11 cellular contexts compared by ENCODE assay signal in genomic region chr15:32659340-32659831, GRCh38. TPM values are rescaled to one million over a fixed set of nuclear protein-coding genes. Genes with fewer than 3 reads are reported as not detected.
DNase-seq lines count a peak whose midpoint lies in the region; ATAC-seq, FAIRE-seq and TF ChIP-seq lines count a peak whose summit lies in the region.
"Had no signal": no experiment of that assay in that cellular context is flagged by ENCODE, and none has a peak within 500 bp of the region (broad histone marks: within the 10 kb centered on the region; RNA-seq: fewer than 3 reads in every experiment).

No MANE protein-coding gene starts in this region.

- no peak overlapping the region for H3K4me2 ChIP-seq in HCT116 (ENCODE audit: low read length)

- no peaks in the 10 kb centered on the region for H3K9me2 ChIP-seq in HCT116 (ENCODE audit: insufficient read depth)

- H3K4me3 ChIP-seq in HCT116 (replicated peaks in 1 of 2; ENCODE audit: low read depth in 1 of 2, low read length in 2 of 2) (no peak overlapping the region), fibroblast of the aortic adventitia (ENCODE audit: low read depth, low read length) (no peak overlapping the region)
- H3K4me3 ChIP-seq: SJCRH30 had no signal

- TF ChIP-seq CTCF in HCT116 (IDR thresholded peaks at IDR 0.05 in 2 of 3, conservative IDR thresholded peaks at IDR 0.05 in 1 of 3; ENCODE audit: borderline replicate concordance in 1 of 3, insufficient read depth in 1 of 3, low read depth in 2 of 3, low read length in 2 of 3): no peak
- TF ChIP-seq CTCF in fibroblast of the aortic adventitia (IDR thresholded peaks at IDR 0.05; ENCODE audit: insufficient read depth, low read length): peak; percentile 26
- no peak for TF ChIP-seq CTCF in GM10248 (IDR thresholded peaks at IDR 0.05; ENCODE audit: control extremely low read depth, extremely low read depth, low read depth, missing control alignments)

- no peak for TF ChIP-seq RAD21 in HCT116 (IDR thresholded peaks at IDR 0.05; ENCODE audit: low read depth)

- no peaks in the 10 kb centered on the region for H3K9me3 ChIP-seq in HCT116 (ENCODE audit: control insufficient read depth in 1 of 2, insufficient read depth in 1 of 2, low read depth in 1 of 2, low read length in 2 of 2)
- H3K9me3 ChIP-seq: SJCRH30 had no signal

- H4K20me1 ChIP-seq in HCT116 (ENCODE audit: insufficient read depth): no peaks in the 10 kb centered on the region

- RAD21 ChIA-PET in HCT116 (lab: Charles Lee; ENCODE audit: low non-redundant PET in 1 of 2, low total read pairs in 2 of 2, uncharacterized antibody in 2 of 2, unreplicated experiment in 2 of 2): no interaction called here

- H3K4me1 ChIP-seq in HCT116 (ENCODE audit: control insufficient read depth in 1 of 2, insufficient read depth in 2 of 2, low read length in 2 of 2): no peaks in the 10 kb centered on the region

- intact Hi-C loops in HCT116 (cut with micrococcal nuclease): no loop called here

- peaks cover 0 to 6% of the 10 kb centered on the region in 2 experiments; a peak in 2 of 4 replicates for H3K36me3 ChIP-seq in HCT116 (ENCODE audit: control insufficient read depth in 1 of 2, insufficient read depth in 2 of 2, low read length in 2 of 2)
- H3K36me3 ChIP-seq: SJCRH30 had no signal

- H3K9ac ChIP-seq in HCT116 (ENCODE audit: low read length): no peak overlapping the region

- H3K79me2 ChIP-seq in HCT116 (ENCODE audit: insufficient read depth, low read length): no peaks in the 10 kb centered on the region

- no peak overlapping the region for H2AFZ ChIP-seq in HCT116 (ENCODE audit: low read depth, low read length, poor library complexity, severe bottlenecking)

- peak; percentile 24; the same call in 1 of the 2 replicates for ATAC-seq in HCT116

- no peaks in the 10 kb centered on the region for H3K27me3 ChIP-seq in HCT116 (ENCODE audit: insufficient read depth, low read length)
- H3K27me3 ChIP-seq: SJCRH30 had no signal

- CTCF ChIA-PET in HCT116 (lab: Charles Lee): interaction anchor here (1.4 to 3.6 kb wide), 3 partner anchors 8 to 334 kb away, joined by 3 to 15 read pairs (median 4); no protein-coding TSS in a partner anchor
- CTCF ChIA-PET in GM10248 (lab: Yijun Ruan, JAX): interaction anchor here (1.1 to 9.2 kb wide), 5 partner anchors 10 to 1041 kb away, joined by 3 to 95 read pairs (median 17); no protein-coding TSS in a partner anchor

- POLR2A ChIA-PET in HCT116 (lab: Charles Lee): no interaction called here
- POLR2A ChIA-PET in GM10248 (lab: Yijun Ruan, JAX): no interaction called here

- 0 out of 2 replicates have a peak overlapping the region, but pooled peaks have one; percentile 2 for H3K27ac ChIP-seq in HCT116 (ENCODE audit: low read depth, low read length)
- H3K27ac ChIP-seq: SJCRH30 had no signal

- no peak for TF ChIP-seq POLR2A in HCT116 (IDR thresholded peaks at IDR 0.05; ENCODE audit: borderline replicate concordance, extremely low read depth, insufficient read depth, insufficient read length)

- no TSS peak for BruUV-seq in HCT116 (replicated peaks; lab: Mats Ljungman, UMichigan)

- FAIRE-seq in RCC 7860 (lab: Jason Lieb, UNC): peak; percentile 70

- DNase-seq in HCT116 (ENCODE audit: low read depth, low spot score): no peak
- DNase-seq in RCC 7860 (ENCODE audit: low spot score): peak; percentile 91
- DNase-seq in fibroblast of the aortic adventitia (ENCODE audit: low read depth): peak; percentile 78
- peak; percentile 62 for DNase-seq in smooth muscle cell of the brain vasculature (ENCODE audit: low read depth, low spot score)
- no peak for DNase-seq in putamen (ENCODE audit: low spot score)
- no peak for DNase-seq in NCI-H1694 treated with DMSO at 0.1 percent for 48 hours (lab: John Stamatoyannopoulos, UW)
- DNase-seq in activated CD4-positive, CD25-positive, alpha-beta regulatory T cell (lab: John Stamatoyannopoulos, UW): no peak
- no peak for DNase-seq in GM10248 (ENCODE audit: extremely low spot score)
- DNase-seq: activated CD8-positive, alpha-beta memory T cell treated with anti-CD3 and anti-CD28 coated beads, Interleukin-2, amount 50 U/mL, for 48 hours; SJCRH30 had no signal

TF ChIP-seq in HCT116, 20 proteins besides CTCF, POLR2A, EP300 and RAD21:
- TF ChIP-seq POLR2AphosphoS5 (IDR thresholded peaks at IDR 0.05; ENCODE audit: low read depth, low read length) (no peak), SRF (IDR thresholded peaks at IDR 0.05; ENCODE audit: low read depth) (no peak), JUND (IDR thresholded peaks at IDR 0.05) (no peak), ELF1 (IDR thresholded peaks at IDR 0.05; ENCODE audit: borderline replicate concordance, low read depth) (no peak), ZNF274 (IDR thresholded peaks at IDR 0.05; ENCODE audit: low read depth, low read length) (no peak), EZH2 (IDR thresholded peaks at IDR 0.05) (no peak)

RNA-seq across cellular contexts. Expression of gene SCG5, which starts 17.9 kb away (rescaled TPM):
- total RNA-seq in HCT116 (2021; ENCODE audit: unreplicated experiment): 1.7 TPM
- 0.72 and 0.76 TPM in 2 replicates for polyA plus RNA-seq in HCT116 (2012)
- total RNA-seq in fibroblast of the aortic adventitia (ENCODE audit: low replicate concordance): 11.7 and 16.7 TPM in 2 replicates
- polyA plus RNA-seq: IgD-negative memory B cell had no signal

RNA-seq across cellular contexts. Expression of gene ARHGAP11A, which starts 44.1 kb away (rescaled TPM):
- total RNA-seq in HCT116 (2021; ENCODE audit: unreplicated experiment) (102 TPM), fibroblast of the aortic adventitia (ENCODE audit: low replicate concordance) (10.1 and 33.9 TPM in 2 replicates)
- 43.8 and 48.6 TPM in 2 replicates for polyA plus RNA-seq in HCT116 (2012)

RNA-seq across cellular contexts. Expression of gene GREM1, which starts 58.4 kb away (rescaled TPM):
- 0.66 TPM for total RNA-seq in HCT116 (2021; ENCODE audit: unreplicated experiment)
- polyA plus RNA-seq in HCT116 (2012): not detected in 2 replicates
- total RNA-seq in fibroblast of the aortic adventitia (ENCODE audit: low replicate concordance): 25.1 and 181 TPM in 2 replicates
- polyA plus RNA-seq: IgD-negative memory B cell had no signal

Comparison
In these comparisons a context has a peak if more than half of its experiments do, and no peak if none do; other contexts are left out.
1. DNase-seq: peak in RCC 7860 (single experiment), fibroblast of the aortic adventitia (single experiment) and smooth muscle cell of the brain vasculature (single experiment); none in HCT116 (single experiment), putamen (single experiment), NCI-H1694 treated with DMSO at 0.1 percent for 48 hours (single experiment), activated CD4-positive, CD25-positive, alpha-beta regulatory T cell (0 of 4) and GM10248 (single experiment).
2. RNA of gene GREM1, which starts 58.4 kb away (total RNA-seq): 25.1 to 181 TPM in fibroblast of the aortic adventitia; 0.66 TPM in HCT116 (single experiment); every median in the first group is over 10 times any median in the second.